Comparison of ENCODE assay signal across 21 cellular contexts in genomic region chr10:71725249-71725648, GRCh38. TPM values are rescaled to one million over a fixed set of nuclear protein-coding genes. Genes with fewer than 3 reads are reported as not detected.
DNase-seq lines count a peak whose midpoint lies in the region; ATAC-seq and TF ChIP-seq lines count a peak whose summit lies in the region.
"Had no signal": no experiment of that assay in that cellular context is flagged by ENCODE, and none has a peak within 500 bp of the region (broad histone marks: within the 10 kb centered on the region; RNA-seq: fewer than 3 reads in every experiment).

No MANE protein-coding gene starts in this region.

- intact Hi-C loops in activated CD8-positive, alpha-beta T cell treated with anti-CD3 and anti-CD28 coated beads for 36 hours (cut with micrococcal nuclease): no loop called here
- intact Hi-C loops in vagina (cut with DNase I): no loop called here
- intact Hi-C loops in head of caudate nucleus (cut with DNase I): no loop called here

- H3K4me1 Mint-ChIP-seq in activated naive CD4-positive, alpha-beta T cell treated with anti-CD3 and anti-CD28 coated beads, Interleukin-2, amount 50 U/mL, for 24 hours: peaks cover 90% of the 10 kb centered on the region
- H3K4me1 Mint-ChIP-seq in activated CD8-positive, alpha-beta T cell treated with anti-CD3 and anti-CD28 coated beads for 36 hours (ENCODE audit: low read depth): peaks cover 79% of the 10 kb centered on the region
- H3K4me1 Mint-ChIP-seq in effector memory CD8-positive, alpha-beta T cell (ENCODE audit: low read depth in 2 of 2): peaks cover 36 to 65% of the 10 kb centered on the region in 2 donors

- no peaks in the 10 kb centered on the region for H3K9me3 Mint-ChIP-seq in activated naive CD4-positive, alpha-beta T cell treated with anti-CD3 and anti-CD28 coated beads, Interleukin-2, amount 50 U/mL, for 24 hours
- no peaks in the 10 kb centered on the region for H3K9me3 Mint-ChIP-seq in activated CD8-positive, alpha-beta T cell treated with anti-CD3 and anti-CD28 coated beads for 36 hours
- no peaks in the 10 kb centered on the region for H3K9me3 Mint-ChIP-seq in effector memory CD8-positive, alpha-beta T cell

- H3K4me3 Mint-ChIP-seq in activated naive CD4-positive, alpha-beta T cell treated with anti-CD3 and anti-CD28 coated beads, Interleukin-2, amount 50 U/mL, for 24 hours: peak overlapping the region; percentile 77
- H3K4me3 Mint-ChIP-seq in activated CD8-positive, alpha-beta T cell treated with anti-CD3 and anti-CD28 coated beads for 36 hours: no peak overlapping the region
- no peak overlapping the region for H3K4me3 Mint-ChIP-seq in effector memory CD8-positive, alpha-beta T cell

- H3K27ac Mint-ChIP-seq in activated naive CD4-positive, alpha-beta T cell treated with anti-CD3 and anti-CD28 coated beads, Interleukin-2, amount 50 U/mL, for 24 hours: peak overlapping the region; percentile 99
- H3K27ac Mint-ChIP-seq in activated CD8-positive, alpha-beta T cell treated with anti-CD3 and anti-CD28 coated beads for 36 hours: peak overlapping the region; percentile 99
- peak overlapping the region; percentile 97 to 98 for H3K27ac Mint-ChIP-seq in effector memory CD8-positive, alpha-beta T cell
- H3K27ac Mint-ChIP-seq: progenitor cell of endocrine pancreas had no signal

- TF ChIP-seq CTCF in activated CD8-positive, alpha-beta T cell treated with anti-CD3 and anti-CD28 coated beads for 36 hours (IDR thresholded peaks at IDR 0.05): no peak
- no peak for TF ChIP-seq CTCF in vagina (IDR thresholded peaks at IDR 0.05)

- H3K27me3 ChIP-seq in vagina: no peaks in the 10 kb centered on the region
- H3K27me3 ChIP-seq: ascending aorta, sigmoid colon, suprapubic skin had no signal

- peaks cover 46% of the 10 kb centered on the region for H3K4me1 ChIP-seq in vagina

- no peak for TF ChIP-seq POLR2A in vagina (IDR thresholded peaks at IDR 0.05)

- H3K36me3 Mint-ChIP-seq in activated naive CD4-positive, alpha-beta T cell treated with anti-CD3 and anti-CD28 coated beads, Interleukin-2, amount 50 U/mL, for 24 hours: no peaks in the 10 kb centered on the region
- no peaks in the 10 kb centered on the region for H3K36me3 Mint-ChIP-seq in activated CD8-positive, alpha-beta T cell treated with anti-CD3 and anti-CD28 coated beads for 36 hours (ENCODE audit: low read depth)
- peaks cover 8% of the 10 kb centered on the region for H3K36me3 Mint-ChIP-seq in effector memory CD8-positive, alpha-beta T cell (ENCODE audit: insufficient read depth)
- H3K36me3 Mint-ChIP-seq: activated CD8-positive, alpha-beta memory T cell treated with anti-CD3 and anti-CD28 coated beads, Interleukin-2, amount 10 ng/mL, durations not matched to agents 7 days and 5 days had no signal

- no peaks in the 10 kb centered on the region for H3K9me3 ChIP-seq in vagina
- H3K9me3 ChIP-seq: ascending aorta, left ventricle myocardium inferior, sigmoid colon, suprapubic skin had no signal

- no peak for ATAC-seq in activated CD8-positive, alpha-beta T cell treated with anti-CD3 and anti-CD28 coated beads for 36 hours
- no peak for ATAC-seq in effector memory CD8-positive, alpha-beta T cell (replicated peaks)
- no peak for ATAC-seq in GM19455 (IDR thresholded peaks at IDR 0.05; ENCODE audit: unreplicated experiment)

- no peak overlapping the region for H3K4me3 ChIP-seq in vagina
- H3K4me3 ChIP-seq: ascending aorta, left ventricle myocardium inferior, sigmoid colon, suprapubic skin had no signal

- H3K27ac ChIP-seq in vagina: peak overlapping the region; percentile 86
- H3K27ac ChIP-seq: ascending aorta, epithelial cell of prostate, suprapubic skin had no signal

- no peaks in the 10 kb centered on the region for H3K27me3 Mint-ChIP-seq in activated naive CD4-positive, alpha-beta T cell treated with anti-CD3 and anti-CD28 coated beads, Interleukin-2, amount 50 U/mL, for 24 hours
- H3K27me3 Mint-ChIP-seq in activated CD8-positive, alpha-beta T cell treated with anti-CD3 and anti-CD28 coated beads for 36 hours: no peaks in the 10 kb centered on the region
- no peaks in the 10 kb centered on the region for H3K27me3 Mint-ChIP-seq in effector memory CD8-positive, alpha-beta T cell

- no peak for DNase-seq in activated naive CD4-positive, alpha-beta T cell (lab: John Stamatoyannopoulos, UW)
- no peak for DNase-seq in activated CD8-positive, alpha-beta T cell treated with anti-CD3 and anti-CD28 coated beads for 36 hours
- DNase-seq in effector memory CD8-positive, alpha-beta T cell: no peak
- no peak for DNase-seq in vagina (ENCODE audit: extremely low spot score in 2 of 2)
- no peak for DNase-seq in NCI-H524 treated with DMSO at 0.1 percent for 48 hours (lab: John Stamatoyannopoulos, UW)
- no peak for DNase-seq in head of caudate nucleus
- DNase-seq: activated effector memory CD4-positive, alpha-beta T cell treated with anti-CD3 and anti-CD28 coated beads, Interleukin-2, amount 50 U/mL, for 16 hours; left ventricle myocardium inferior; NCI-H1436; NCI-H2107; NCI-H510A treated with DMSO at 0.1 percent for 48 hours; sigmoid colon; T1000 had no signal

- H3K36me3 ChIP-seq in vagina: no peaks in the 10 kb centered on the region
- H3K36me3 ChIP-seq: ascending aorta, left ventricle myocardium inferior, sigmoid colon, suprapubic skin had no signal

- POLR2A ChIA-PET in activated CD8-positive, alpha-beta T cell treated with anti-CD3 and anti-CD28 coated beads for 36 hours (lab: Charles Lee): interaction anchor here (0.9 to 10.8 kb wide), 7 partner anchors 10 to 45 kb away, joined by 3 to 116 read pairs (median 48); partner anchors contain the start of gene VSIR

- CTCF ChIA-PET in activated CD8-positive, alpha-beta T cell treated with anti-CD3 and anti-CD28 coated beads for 36 hours (lab: Charles Lee): interaction anchor here (0.8 to 7.3 kb wide), 13 partner anchors 11 to 86 kb away, joined by 3 to 57 read pairs (median 12); partner anchors contain the start of gene VSIR

RNA-seq across cellular contexts. Expression of gene C10orf105, which starts 5.7 kb away (rescaled TPM):
- total RNA-seq in activated CD8-positive, alpha-beta T cell treated with anti-CD3 and anti-CD28 coated beads for 36 hours: under 1 TPM; 0.16 to 0.27 TPM
- 0.49 TPM for total RNA-seq in vagina
- total RNA-seq: ascending aorta, fibroblast of villous mesenchyme, progenitor cell of endocrine pancreas had no signal

RNA-seq across cellular contexts. Expression of gene VSIR, which starts 48.1 kb away (rescaled TPM):
- 10 to 100 TPM; 59.6 to 61.0 TPM for total RNA-seq in activated CD8-positive, alpha-beta T cell treated with anti-CD3 and anti-CD28 coated beads for 36 hours
- total RNA-seq in vagina: 96.5 TPM
